In the genomic region with DNA sequence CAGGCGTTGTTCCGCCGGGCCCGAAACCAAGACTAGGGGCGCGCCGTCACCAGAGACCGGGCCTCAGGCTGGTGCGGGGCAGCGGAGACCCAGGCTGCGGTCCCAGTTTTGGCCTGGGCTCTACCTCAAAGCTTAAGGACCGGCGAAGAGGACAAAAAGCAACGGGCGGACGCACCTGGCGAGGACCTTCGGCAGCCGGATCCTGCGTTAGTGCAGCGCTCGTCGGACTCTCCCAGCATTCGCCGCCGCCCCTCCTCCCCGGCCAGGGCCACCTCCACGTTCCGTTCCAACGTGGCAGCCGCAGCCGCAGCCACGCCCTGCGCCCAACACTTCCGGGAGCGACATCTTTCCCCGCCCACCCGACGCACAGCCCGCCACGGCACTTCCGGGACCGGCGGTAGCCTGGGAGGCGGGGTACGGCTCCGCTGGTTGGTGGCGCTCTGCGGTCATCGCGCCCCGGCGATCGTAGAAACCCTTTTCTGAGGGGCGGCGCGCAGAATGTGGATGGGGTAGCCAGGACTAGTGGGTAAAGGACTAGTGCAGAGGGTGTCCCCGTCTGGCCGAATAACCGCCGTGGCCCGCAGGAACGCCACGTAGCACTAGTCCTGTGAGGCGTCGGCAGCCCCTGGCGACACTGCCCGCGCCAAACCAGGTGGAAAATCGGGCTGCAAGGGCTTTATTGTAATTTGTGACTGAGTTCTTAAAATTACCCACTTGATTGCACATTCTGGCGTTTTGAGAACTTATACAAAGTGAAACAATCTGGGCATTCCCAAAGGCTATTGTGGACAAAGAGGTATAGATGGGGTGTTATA, we compare ENCODE assay signal across 1 cellular context.
TF ChIP-seq lines count a peak whose summit lies in the region.

TSS of gene SEC31A (minus strand) at position 241 of the 815 bp plus-strand sequence. CDS start 9,217 bp downstream, outside the sequence.

TF ChIP-seq in K562, 482 proteins besides CTCF, POLR2A, EP300 and RAD21 (continued from another document and continues in another):
- TF ChIP-seq BCOR (IDR thresholded peaks at IDR 0.05) (no peak), PHB2 (IDR thresholded peaks at IDR 0.05; ENCODE audit: low read depth) (no peak), DEAF1 (CRISPR knock-in tag; IDR thresholded peaks at IDR 0.05) (no peak; the same call in 1 of the 2 replicates), LEF1 (IDR thresholded peaks at IDR 0.05) (no peak), ZNF449 (CRISPR knock-in tag; IDR thresholded peaks at IDR 0.05) (no peak), MBD2 (IDR thresholded peaks at IDR 0.05; ENCODE audit: borderline replicate concordance, low read depth) (peak; percentile 55; the same call in 1 of the 2 replicates), EP400 (IDR thresholded peaks at IDR 0.05) (peak; percentile 100), RHOXF2B (CRISPR knock-in tag; conservative IDR thresholded peaks at IDR 0.05) (0 out of 2 replicates have a peak, but pooled peaks have one; percentile 22), EZH2 (IDR thresholded peaks at IDR 0.05; ENCODE audit: borderline replicate concordance, low read depth, low read length) (no peak), ARID3B (CRISPR knock-in tag; IDR thresholded peaks at IDR 0.05; ENCODE audit: borderline replicate concordance) (0 out of 2 replicates have a peak, but pooled peaks have one; percentile 10), JUND (IDR thresholded peaks at IDR 0.05; ENCODE audit: borderline replicate concordance, low read depth, low read length) (peak; percentile 61), JUND (tag; IDR thresholded peaks at IDR 0.05; ENCODE audit: borderline replicate concordance, low read depth, low read length) (no peak; the same call in 2 of the 3 replicates), CBX2 (IDR thresholded peaks at IDR 0.05; ENCODE audit: insufficient read depth, low read length, poor library complexity, severe bottlenecking) (no peak), STAG1 (CRISPR knock-in tag; IDR thresholded peaks at IDR 0.05; ENCODE audit: borderline replicate concordance) (no peak), PHF20 (IDR thresholded peaks at IDR 0.05; ENCODE audit: partially characterized antibody) (no peak), ZC3H8 (IDR thresholded peaks at IDR 0.05) (no peak), ZBED1 (IDR thresholded peaks at IDR 0.05) (0 out of 2 replicates have a peak, but pooled peaks have one; percentile 51), ZNF76 (CRISPR knock-in tag; IDR thresholded peaks at IDR 0.05; ENCODE audit: borderline replicate concordance) (no peak), ZNF830 (CRISPR knock-in tag; IDR thresholded peaks at IDR 0.05) (0 out of 2 replicates have a peak, but pooled peaks have one; percentile 45), CBX3 (IDR thresholded peaks at IDR 0.05; ENCODE audit: borderline replicate concordance in 1 of 2, low read length in 2 of 2) (no peak), FOXA1 (IDR thresholded peaks at IDR 0.05; ENCODE audit: borderline replicate concordance) (no peak), E2F3 (CRISPR knock-in tag; IDR thresholded peaks at IDR 0.05) (0 out of 2 replicates have a peak, but pooled peaks have one; percentile 50), THAP12 (CRISPR knock-in tag; IDR thresholded peaks at IDR 0.05) (peak; percentile 88; the same call in 1 of the 2 replicates), TCF7 (IDR thresholded peaks at IDR 0.05; ENCODE audit: borderline replicate concordance) (no peak), PTTG1 (tag; IDR thresholded peaks at IDR 0.05; ENCODE audit: low read depth) (no peak), POLR3A (IDR thresholded peaks at IDR 0.05; ENCODE audit: borderline replicate concordance, extremely low read depth, insufficient read depth, insufficient read length) (no peak), RFX5 (IDR thresholded peaks at IDR 0.05; ENCODE audit: low read depth, low read length) (no peak), HNRNPK (IDR thresholded peaks at IDR 0.05; ENCODE audit: low read depth, low read length, poor library complexity, severe bottlenecking) (no peak), FIP1L1 (IDR thresholded peaks at IDR 0.05; ENCODE audit: low read depth, low read length, poor library complexity, severe bottlenecking) (peak; percentile 85), SMAD4 (CRISPR knock-in tag; conservative IDR thresholded peaks at IDR 0.05) (peak; percentile 34; the same call in 1 of the 2 replicates), IRF2 (CRISPR knock-in tag; IDR thresholded peaks at IDR 0.05) (no peak), TAF9B (IDR thresholded peaks at IDR 0.05; ENCODE audit: partially characterized antibody) (peak; percentile 87), PRPF4 (IDR thresholded peaks at IDR 0.05; ENCODE audit: insufficient read depth, low read depth, low read length, poor library complexity, severe bottlenecking) (no peak), XRCC3 (IDR thresholded peaks at IDR 0.05) (no peak), PTRF (tag; IDR thresholded peaks at IDR 0.05) (no peak), ELF1 (tag; IDR thresholded peaks at IDR 0.05) (peak; percentile 98)
- TF ChIP-seq, protein P1, sequence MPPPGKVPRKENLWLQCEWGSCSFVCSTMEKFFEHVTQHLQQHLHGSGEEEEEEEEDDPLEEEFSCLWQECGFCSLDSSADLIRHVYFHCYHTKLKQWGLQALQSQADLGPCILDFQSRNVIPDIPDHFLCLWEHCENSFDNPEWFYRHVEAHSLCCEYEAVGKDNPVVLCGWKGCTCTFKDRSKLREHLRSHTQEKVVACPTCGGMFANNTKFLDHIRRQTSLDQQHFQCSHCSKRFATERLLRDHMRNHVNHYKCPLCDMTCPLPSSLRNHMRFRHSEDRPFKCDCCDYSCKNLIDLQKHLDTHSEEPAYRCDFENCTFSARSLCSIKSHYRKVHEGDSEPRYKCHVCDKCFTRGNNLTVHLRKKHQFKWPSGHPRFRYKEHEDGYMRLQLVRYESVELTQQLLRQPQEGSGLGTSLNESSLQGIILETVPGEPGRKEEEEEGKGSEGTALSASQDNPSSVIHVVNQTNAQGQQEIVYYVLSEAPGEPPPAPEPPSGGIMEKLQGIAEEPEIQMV (tag; conservative IDR thresholded peaks at IDR 0.05; ENCODE audit: low read depth): no peak
- TF ChIP-seq, protein P2, sequence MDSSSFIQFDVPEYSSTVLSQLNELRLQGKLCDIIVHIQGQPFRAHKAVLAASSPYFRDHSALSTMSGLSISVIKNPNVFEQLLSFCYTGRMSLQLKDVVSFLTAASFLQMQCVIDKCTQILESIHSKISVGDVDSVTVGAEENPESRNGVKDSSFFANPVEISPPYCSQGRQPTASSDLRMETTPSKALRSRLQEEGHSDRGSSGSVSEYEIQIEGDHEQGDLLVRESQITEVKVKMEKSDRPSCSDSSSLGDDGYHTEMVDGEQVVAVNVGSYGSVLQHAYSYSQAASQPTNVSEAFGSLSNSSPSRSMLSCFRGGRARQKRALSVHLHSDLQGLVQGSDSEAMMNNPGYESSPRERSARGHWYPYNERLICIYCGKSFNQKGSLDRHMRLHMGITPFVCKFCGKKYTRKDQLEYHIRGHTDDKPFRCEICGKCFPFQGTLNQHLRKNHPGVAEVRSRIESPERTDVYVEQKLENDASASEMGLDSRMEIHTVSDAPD (CRISPR knock-in tag; IDR thresholded peaks at IDR 0.05): no peak
- TF ChIP-seq, protein P3, sequence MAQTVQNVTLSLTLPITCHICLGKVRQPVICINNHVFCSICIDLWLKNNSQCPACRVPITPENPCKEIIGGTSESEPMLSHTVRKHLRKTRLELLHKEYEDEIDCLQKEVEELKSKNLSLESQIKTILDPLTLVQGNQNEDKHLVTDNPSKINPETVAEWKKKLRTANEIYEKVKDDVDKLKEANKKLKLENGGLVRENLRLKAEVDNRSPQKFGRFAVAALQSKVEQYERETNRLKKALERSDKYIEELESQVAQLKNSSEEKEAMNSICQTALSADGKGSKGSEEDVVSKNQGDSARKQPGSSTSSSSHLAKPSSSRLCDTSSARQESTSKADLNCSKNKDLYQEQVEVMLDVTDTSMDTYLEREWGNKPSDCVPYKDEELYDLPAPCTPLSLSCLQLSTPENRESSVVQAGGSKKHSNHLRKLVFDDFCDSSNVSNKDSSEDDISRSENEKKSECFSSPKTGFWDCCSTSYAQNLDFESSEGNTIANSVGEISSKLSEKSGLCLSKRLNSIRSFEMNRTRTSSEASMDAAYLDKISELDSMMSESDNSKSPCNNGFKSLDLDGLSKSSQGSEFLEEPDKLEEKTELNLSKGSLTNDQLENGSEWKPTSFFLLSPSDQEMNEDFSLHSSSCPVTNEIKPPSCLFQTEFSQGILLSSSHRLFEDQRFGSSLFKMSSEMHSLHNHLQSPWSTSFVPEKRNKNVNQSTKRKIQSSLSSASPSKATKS (CRISPR knock-in tag; IDR thresholded peaks at IDR 0.05): no peak
- TF ChIP-seq, protein P4, sequence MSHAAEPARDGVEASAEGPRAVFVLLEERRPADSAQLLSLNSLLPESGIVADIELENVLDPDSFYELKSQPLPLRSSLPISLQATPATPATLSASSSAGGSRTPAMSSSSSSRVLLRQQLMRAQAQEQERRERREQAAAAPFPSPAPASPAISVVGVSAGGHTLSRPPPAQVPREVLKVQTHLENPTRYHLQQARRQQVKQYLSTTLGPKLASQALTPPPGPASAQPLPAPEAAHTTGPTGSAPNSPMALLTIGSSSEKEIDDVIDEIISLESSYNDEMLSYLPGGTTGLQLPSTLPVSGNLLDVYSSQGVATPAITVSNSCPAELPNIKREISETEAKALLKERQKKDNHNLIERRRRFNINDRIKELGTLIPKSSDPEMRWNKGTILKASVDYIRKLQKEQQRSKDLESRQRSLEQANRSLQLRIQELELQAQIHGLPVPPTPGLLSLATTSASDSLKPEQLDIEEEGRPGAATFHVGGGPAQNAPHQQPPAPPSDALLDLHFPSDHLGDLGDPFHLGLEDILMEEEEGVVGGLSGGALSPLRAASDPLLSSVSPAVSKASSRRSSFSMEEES (CRISPR knock-in tag; IDR thresholded peaks at IDR 0.05): no peak
- TF ChIP-seq, protein P5, sequence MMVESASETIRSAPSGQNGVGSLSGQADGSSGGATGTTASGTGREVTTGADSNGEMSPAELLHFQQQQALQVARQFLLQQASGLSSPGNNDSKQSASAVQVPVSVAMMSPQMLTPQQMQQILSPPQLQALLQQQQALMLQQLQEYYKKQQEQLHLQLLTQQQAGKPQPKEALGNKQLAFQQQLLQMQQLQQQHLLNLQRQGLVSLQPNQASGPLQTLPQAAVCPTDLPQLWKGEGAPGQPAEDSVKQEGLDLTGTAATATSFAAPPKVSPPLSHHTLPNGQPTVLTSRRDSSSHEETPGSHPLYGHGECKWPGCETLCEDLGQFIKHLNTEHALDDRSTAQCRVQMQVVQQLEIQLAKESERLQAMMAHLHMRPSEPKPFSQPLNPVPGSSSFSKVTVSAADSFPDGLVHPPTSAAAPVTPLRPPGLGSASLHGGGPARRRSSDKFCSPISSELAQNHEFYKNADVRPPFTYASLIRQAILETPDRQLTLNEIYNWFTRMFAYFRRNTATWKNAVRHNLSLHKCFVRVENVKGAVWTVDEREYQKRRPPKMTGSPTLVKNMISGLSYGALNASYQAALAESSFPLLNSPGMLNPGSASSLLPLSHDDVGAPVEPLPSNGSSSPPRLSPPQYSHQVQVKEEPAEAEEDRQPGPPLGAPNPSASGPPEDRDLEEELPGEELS (CRISPR knock-in tag; IDR thresholded peaks at IDR 0.05; ENCODE audit: borderline replicate concordance): no peak
